Comparison of ENCODE assay signal across 21 cellular contexts in the genomic region with DNA sequence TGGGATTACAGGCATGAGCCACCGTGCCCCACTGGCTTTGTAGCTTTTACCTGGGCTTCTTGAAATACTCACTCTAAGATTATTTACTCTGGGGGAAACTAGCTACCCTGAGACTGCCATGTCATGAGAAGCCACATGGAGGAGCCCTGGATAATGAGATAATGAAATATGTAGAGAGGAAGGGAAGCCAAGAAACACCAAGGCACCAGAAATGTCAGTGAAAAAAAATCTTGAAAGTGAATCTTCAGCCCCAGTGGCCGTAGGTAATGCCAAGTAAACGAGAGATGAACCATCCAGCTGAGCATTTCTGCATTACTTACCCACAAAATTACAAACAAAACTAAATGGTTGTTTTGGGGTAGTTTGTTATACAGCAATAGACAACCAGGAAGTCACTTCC.
DNase-seq lines count a peak whose midpoint lies in the region; ATAC-seq and TF ChIP-seq lines count a peak whose summit lies in the region.
"Had no signal": no experiment of that assay in that cellular context is flagged by ENCODE, and none has a peak within 500 bp of the region (broad histone marks: within the 10 kb centered on the region; RNA-seq: fewer than 3 reads in every experiment).

No MANE protein-coding gene starts in this region.

- H3K4me1 ChIP-seq in SK-N-SH (ENCODE audit: control insufficient read depth in 1 of 2, insufficient read depth in 2 of 2, low read depth in 1 of 2, low read length in 1 of 2) = no peaks in the 10 kb centered on the region

- no peak; the same call in 1 of the 2 replicates for TF ChIP-seq RAD21 in SK-N-SH (IDR thresholded peaks at IDR 0.05; ENCODE audit: low read length)

- no peak for TF ChIP-seq EP300 in SK-N-SH (IDR thresholded peaks at IDR 0.05; ENCODE audit: borderline replicate concordance in 1 of 2, low read depth in 1 of 2, low read length in 1 of 2)

- H3F3A ChIP-seq in SK-N-SH (replicated peaks; ENCODE audit: insufficient read depth) = no peaks in the 10 kb centered on the region

- H3K27me3 Mint-ChIP-seq in natural killer cell treated with Interleukin-12 subunit alpha and Interleukin-12 subunit beta and Interleukin-15 and Interleukin-18, amount 100 ng/mL, for 72 hours = peaks cover 10 to 11% of the 10 kb centered on the region in 2 donors

- POLR2A ChIA-PET in SK-N-SH (lab: Yijun Ruan, JAX) = no interaction called here

- H3K4me2 ChIP-seq in SK-N-SH = no peak overlapping the region

- H3K36me3 ChIP-seq in H7 (replicated peaks; ENCODE audit: control insufficient read depth, insufficient read depth, low read length) = no peaks in the 10 kb centered on the region
- no peaks in the 10 kb centered on the region for H3K36me3 ChIP-seq in WERI-Rb-1
- H3K36me3 ChIP-seq in SK-N-SH (replicated peaks in 1 of 2; ENCODE audit: control insufficient read depth in 1 of 2, insufficient read depth in 2 of 2, low read length in 1 of 2) = no peaks in the 10 kb centered on the region
- H3K36me3 ChIP-seq: neutrophil, right lobe of liver, upper lobe of left lung had no signal

- H3K4me3 ChIP-seq in H7 (ENCODE audit: insufficient read depth, low read depth, low read length) = no peak overlapping the region
- no peak overlapping the region for H3K4me3 ChIP-seq in LNCaP clone FGC (ENCODE audit: low read depth, low read length)
- no peak overlapping the region for H3K4me3 ChIP-seq in WERI-Rb-1 (ENCODE audit: low read depth, low read length)
- no peak overlapping the region for H3K4me3 ChIP-seq in SK-N-SH (ENCODE audit: low read depth in 2 of 2, low read length in 1 of 2)
- H3K4me3 ChIP-seq: right lobe of liver, upper lobe of left lung had no signal

- no peaks in the 10 kb centered on the region for H4K20me1 ChIP-seq in SK-N-SH (ENCODE audit: insufficient read depth)

- DNase-seq in H7 = peak; percentile 18
- no peak for DNase-seq in LNCaP clone FGC (ENCODE audit: low read depth)
- DNase-seq in WERI-Rb-1 = peak; percentile 22
- peak; percentile 19 to 33 for DNase-seq in lung microvascular endothelial cell (ENCODE audit: low read depth in 2 of 2)
- no peak for DNase-seq in natural killer cell treated with Interleukin-12 subunit alpha and Interleukin-12 subunit beta and Interleukin-15 and Interleukin-18, amount 100 ng/mL, for 72 hours (ENCODE audit: low spot score)
- no peak for DNase-seq in amniotic stem cell (lab: John Stamatoyannopoulos, UW)
- DNase-seq in SK-N-SH = no peak
- DNase-seq in activated naive CD4-positive, alpha-beta T cell treated with anti-CD3 and anti-CD28 coated beads, Interleukin-2, amount 50 U/mL, for 72 hours (ENCODE audit: low spot score in 2 of 2) = no peak
- DNase-seq: activated naive CD4-positive, alpha-beta T cell treated with Interleukin-2 at 50 U/mL for 16 hours; effector memory CD4-positive, alpha-beta T cell; foreskin melanocyte; NCI-H1436; NCI-H526 treated with DMSO at 0.1 percent for 48 hours; right lobe of liver; SHP77; stimulated activated CD4-positive, alpha-beta T cell treated with anti-CD3 and anti-CD28 coated beads, Interleukin-2, amount 100 ng/mL, for 48 hours; upper lobe of left lung had no signal

- no peak for ATAC-seq in natural killer cell treated with Interleukin-12 subunit alpha and Interleukin-12 subunit beta and Interleukin-15 and Interleukin-18, amount 100 ng/mL, for 72 hours
- ATAC-seq in activated naive CD4-positive, alpha-beta T cell treated with anti-CD3 and anti-CD28 coated beads, Interleukin-2, amount 50 U/mL, for 72 hours = no peak

- H3K27ac ChIP-seq in WERI-Rb-1 (no peak overlapping the region), SK-N-SH (ENCODE audit: low read depth in 2 of 2, low read length in 1 of 2) (no peak overlapping the region)
- H3K27ac ChIP-seq: neutrophil, right lobe of liver, upper lobe of left lung had no signal

- no peaks in the 10 kb centered on the region for H3K9me2 ChIP-seq in SK-N-SH

- H3K9me3 Mint-ChIP-seq in natural killer cell treated with Interleukin-12 subunit alpha and Interleukin-12 subunit beta and Interleukin-15 and Interleukin-18, amount 100 ng/mL, for 72 hours = no peaks in the 10 kb centered on the region
- H3K9me3 Mint-ChIP-seq in activated naive CD4-positive, alpha-beta T cell treated with anti-CD3 and anti-CD28 coated beads, Interleukin-2, amount 50 U/mL, for 72 hours = peaks cover 4 to 10% of the 10 kb centered on the region in 2 donors

- no peak overlapping the region for H3K9ac ChIP-seq in SK-N-SH

- CTCF ChIA-PET in SK-N-SH (lab: Yijun Ruan, JAX) = interaction anchor here (0.7 to 1.5 kb wide), 2 partner anchors 8 to 9 kb away, joined by 3 to 4 read pairs; no protein-coding TSS in a partner anchor

- no peaks in the 10 kb centered on the region for H3K79me2 ChIP-seq in SK-N-SH (ENCODE audit: insufficient read depth)

- no peaks in the 10 kb centered on the region for H3K9me3 ChIP-seq in WERI-Rb-1 (ENCODE audit: severe bottlenecking)
- no peaks in the 10 kb centered on the region for H3K9me3 ChIP-seq in SK-N-SH
- H3K9me3 ChIP-seq: neutrophil, right lobe of liver, upper lobe of left lung had no signal

- H3K27me3 ChIP-seq in H7 (ENCODE audit: control insufficient read depth, insufficient read depth, low read length) = no peaks in the 10 kb centered on the region
- H3K27me3 ChIP-seq in WERI-Rb-1 (ENCODE audit: insufficient read depth, low read depth, severe bottlenecking) = no peaks in the 10 kb centered on the region
- H3K27me3 ChIP-seq in SK-N-SH (ENCODE audit: insufficient read depth) = no peaks in the 10 kb centered on the region; the same call in 1 of the 2 replicates
- H3K27me3 ChIP-seq: neutrophil, right lobe of liver, upper lobe of left lung had no signal

- H3K4me3 Mint-ChIP-seq in natural killer cell treated with Interleukin-12 subunit alpha and Interleukin-12 subunit beta and Interleukin-15 and Interleukin-18, amount 100 ng/mL, for 72 hours = no peak overlapping the region
- H3K4me3 Mint-ChIP-seq: brain, CD14-positive monocyte, memory B cell had no signal

- no peak overlapping the region for H2AFZ ChIP-seq in SK-N-SH (ENCODE audit: low read depth)

- no peak overlapping the region for H3K27ac Mint-ChIP-seq in natural killer cell treated with Interleukin-12 subunit alpha and Interleukin-12 subunit beta and Interleukin-15 and Interleukin-18, amount 100 ng/mL, for 72 hours
- H3K27ac Mint-ChIP-seq in activated naive CD4-positive, alpha-beta T cell treated with anti-CD3 and anti-CD28 coated beads, Interleukin-2, amount 50 U/mL, for 72 hours = no peak overlapping the region
- H3K27ac Mint-ChIP-seq: brain had no signal

- TF ChIP-seq CTCF in LNCaP clone FGC (IDR thresholded peaks at IDR 0.05; ENCODE audit: control insufficient read depth, extremely low read depth, insufficient read depth) (0 out of 2 replicates have a peak, but pooled peaks have one; percentile 9), WERI-Rb-1 (IDR thresholded peaks at IDR 0.05; ENCODE audit: low read depth, low read length) (no peak), SK-N-SH (IDR thresholded peaks at IDR 0.05) (no peak)

- H3K36me3 Mint-ChIP-seq in natural killer cell treated with Interleukin-12 subunit alpha and Interleukin-12 subunit beta and Interleukin-15 and Interleukin-18, amount 100 ng/mL, for 72 hours = no peaks in the 10 kb centered on the region
- peaks cover 4 to 10% of the 10 kb centered on the region in 2 donors for H3K36me3 Mint-ChIP-seq in activated naive CD4-positive, alpha-beta T cell treated with anti-CD3 and anti-CD28 coated beads, Interleukin-2, amount 50 U/mL, for 72 hours

- H3K4me1 Mint-ChIP-seq in natural killer cell treated with Interleukin-12 subunit alpha and Interleukin-12 subunit beta and Interleukin-15 and Interleukin-18, amount 100 ng/mL, for 72 hours (ENCODE audit: low read depth in 2 of 2) = peaks cover 0 to 4% of the 10 kb centered on the region in 2 donors
- H3K4me1 Mint-ChIP-seq: memory B cell had no signal

- WGBS in SK-N-SH (ENCODE audit: low lambda C conversion rate) = 42% methylated on average over 3 of the region's 3 CpGs

TF ChIP-seq in SK-N-SH, 30 proteins besides CTCF, POLR2A, EP300 and RAD21:
- TF ChIP-seq RCOR1 (IDR thresholded peaks at IDR 0.05; ENCODE audit: low read length) = no peak
- TF ChIP-seq POLR2AphosphoS5 (IDR thresholded peaks at IDR 0.05; ENCODE audit: low read depth, low read length) = no peak
- TF ChIP-seq, protein P1, sequence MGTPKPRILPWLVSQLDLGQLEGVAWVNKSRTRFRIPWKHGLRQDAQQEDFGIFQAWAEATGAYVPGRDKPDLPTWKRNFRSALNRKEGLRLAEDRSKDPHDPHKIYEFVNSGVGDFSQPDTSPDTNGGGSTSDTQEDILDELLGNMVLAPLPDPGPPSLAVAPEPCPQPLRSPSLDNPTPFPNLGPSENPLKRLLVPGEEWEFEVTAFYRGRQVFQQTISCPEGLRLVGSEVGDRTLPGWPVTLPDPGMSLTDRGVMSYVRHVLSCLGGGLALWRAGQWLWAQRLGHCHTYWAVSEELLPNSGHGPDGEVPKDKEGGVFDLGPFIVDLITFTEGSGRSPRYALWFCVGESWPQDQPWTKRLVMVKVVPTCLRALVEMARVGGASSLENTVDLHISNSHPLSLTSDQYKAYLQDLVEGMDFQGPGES (IDR thresholded peaks at IDR 0.05; ENCODE audit: low read depth, low read length) = no peak
- no peak for TF ChIP-seq CHD2 (IDR thresholded peaks at IDR 0.05; ENCODE audit: low read length, partially characterized antibody)
- no peak for TF ChIP-seq FOXM1 (IDR thresholded peaks at IDR 0.05; ENCODE audit: low read depth)
TF ChIP-seq in SK-N-SH: peak in this region for 0.

Comparison
In these comparisons a context has a peak if more than half of its experiments do, and no peak if none do; other contexts are left out.
1. DNase-seq: peak in H7 (single experiment), WERI-Rb-1 (single experiment) and lung microvascular endothelial cell (2 of 2); none in LNCaP clone FGC (single experiment), natural killer cell treated with Interleukin-12 subunit alpha and Interleukin-12 subunit beta and Interleukin-15 and Interleukin-18, amount 100 ng/mL, for 72 hours (single experiment), amniotic stem cell (single experiment), SK-N-SH (single experiment) and activated naive CD4-positive, alpha-beta T cell treated with anti-CD3 and anti-CD28 coated beads, Interleukin-2, amount 50 U/mL, for 72 hours (0 of 2).